23 cellular contexts compared by ENCODE assay signal in the genomic region with DNA sequence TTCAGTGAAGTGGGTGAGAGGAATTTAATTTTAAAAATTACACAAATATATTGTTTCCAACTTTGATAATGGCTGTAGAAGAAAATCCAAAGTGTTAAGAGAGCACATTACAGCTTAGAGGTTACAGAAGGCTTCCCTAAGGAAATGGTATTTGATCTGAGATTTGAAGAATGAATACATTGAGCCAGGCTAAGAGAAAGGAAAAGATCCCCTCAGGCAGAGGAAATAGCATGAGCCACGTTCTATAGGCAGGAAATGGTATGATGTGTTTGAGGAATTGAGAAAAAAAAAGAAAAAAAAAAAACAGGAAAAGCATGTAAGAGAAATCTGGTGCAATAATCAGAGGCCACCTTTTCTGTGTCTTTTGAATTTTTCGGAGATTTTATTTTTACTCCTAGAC. TPM values are rescaled to one million over a fixed set of nuclear protein-coding genes. Genes with fewer than 3 reads are reported as not detected.
DNase-seq lines count a peak whose midpoint lies in the region; ATAC-seq and TF ChIP-seq lines count a peak whose summit lies in the region.
"Had no signal": no experiment of that assay in that cellular context is flagged by ENCODE, and none has a peak within 500 bp of the region (broad histone marks: within the 10 kb centered on the region; RNA-seq: fewer than 3 reads in every experiment).

No MANE protein-coding gene starts in this region.

- no peaks in the 10 kb centered on the region for H3K27me3 ChIP-seq in mesendoderm (ENCODE audit: insufficient read depth, low read length, poor library complexity)
- no peaks in the 10 kb centered on the region for H3K27me3 ChIP-seq in thyroid gland
- H3K27me3 ChIP-seq: BE2C; BLaER1 treated with 17β-estradiol and CSF1 and Interleukin-3, amounts not matched to agents 10 nM and 100 nM had no signal

- no peak overlapping the region for H3K4me2 ChIP-seq in mesendoderm (ENCODE audit: low read length)
- H3K4me2 ChIP-seq: A549 had no signal

- in situ Hi-C loops in SK-MEL-5 (cut with HindIII; ENCODE audit: low pct_unique_long_range_greater_than_20kb, low sequenced_read_pairs), result no loop called here

- H3K56ac ChIP-seq in mesendoderm (ENCODE audit: low read length), result no peak overlapping the region

- no peak for TF ChIP-seq POLR2A in thyroid gland (IDR thresholded peaks at IDR 0.05)

- H3K79me1 ChIP-seq in mesendoderm (ENCODE audit: low read length), result no peaks in the 10 kb centered on the region

- H3K4me1 ChIP-seq in mesendoderm (ENCODE audit: control insufficient read depth, low read depth, low read length) (no peaks in the 10 kb centered on the region), thyroid gland (no peaks in the 10 kb centered on the region)
- H3K4me1 ChIP-seq: A549, BE2C, HAP-1 had no signal

- no peak overlapping the region for H3K4me3 ChIP-seq in mesendoderm (ENCODE audit: low read length)
- no peak overlapping the region for H3K4me3 ChIP-seq in thyroid gland (replicated peaks in 1 of 3)
- H3K4me3 ChIP-seq: A549; BLaER1 treated with 17β-estradiol and CSF1 and Interleukin-3, amounts not matched to agents 10 nM and 100 nM; HAP-1 had no signal

- intact Hi-C loops in thyroid gland (cut with DNase I), result no loop called here

- H3K79me2 ChIP-seq in mesendoderm (ENCODE audit: control insufficient read depth, insufficient read depth, low read length), result no peaks in the 10 kb centered on the region

- no peak for ATAC-seq in GM19023 (IDR thresholded peaks at IDR 0.05; ENCODE audit: unreplicated experiment)
- ATAC-seq: A549 had no signal

- H3K4me3 Mint-ChIP-seq in endothelial cell (ENCODE audit: unreplicated experiment), result no peak overlapping the region
- no peak overlapping the region for H3K4me3 Mint-ChIP-seq in activated naive CD4-positive, alpha-beta T cell treated with anti-CD3 and anti-CD28 coated beads, Interleukin-2, amount 10 ng/mL, durations not matched to agents 7 days and 5 days
- H3K4me3 Mint-ChIP-seq: CD14-positive monocyte; CD4-positive, alpha-beta T cell; CD8-positive, alpha-beta memory T cell; HFFc6 had no signal

- no peak overlapping the region for H2AK5ac ChIP-seq in mesendoderm (ENCODE audit: low read length)

- H3K27me3 Mint-ChIP-seq in endothelial cell (ENCODE audit: unreplicated experiment), result peaks cover 4% of the 10 kb centered on the region
- H3K27me3 Mint-ChIP-seq in activated naive CD4-positive, alpha-beta T cell treated with anti-CD3 and anti-CD28 coated beads, Interleukin-2, amount 10 ng/mL, durations not matched to agents 7 days and 5 days, result no peaks in the 10 kb centered on the region
- H3K27me3 Mint-ChIP-seq: CD8-positive, alpha-beta memory T cell had no signal

- CTCF ChIA-PET in activated naive CD4-positive, alpha-beta T cell treated with anti-CD3 and anti-CD28 coated beads, Interleukin-2, amount 10 ng/mL, durations not matched to agents 7 days and 5 days (lab: Charles Lee), result no interaction called here

- peaks cover 4% of the 10 kb centered on the region for H3K4me1 Mint-ChIP-seq in endothelial cell (ENCODE audit: unreplicated experiment)
- no peaks in the 10 kb centered on the region for H3K4me1 Mint-ChIP-seq in activated naive CD4-positive, alpha-beta T cell treated with anti-CD3 and anti-CD28 coated beads, Interleukin-2, amount 10 ng/mL, durations not matched to agents 7 days and 5 days
- H3K4me1 Mint-ChIP-seq: CD14-positive monocyte; CD8-positive, alpha-beta memory T cell had no signal

- H3K9ac ChIP-seq in mesendoderm (ENCODE audit: low read length), result no peak overlapping the region
- H3K9ac ChIP-seq: BLaER1 treated with 17β-estradiol and CSF1 and Interleukin-3, amounts not matched to agents 10 nM and 100 nM had no signal

- H2BK5ac ChIP-seq in mesendoderm (ENCODE audit: low read length), result no peak overlapping the region

- H2BK120ac ChIP-seq in mesendoderm (ENCODE audit: low read depth, low read length), result no peak overlapping the region

- H3K23ac ChIP-seq in mesendoderm (ENCODE audit: low read length), result no peak overlapping the region

- H3K36me3 Mint-ChIP-seq in endothelial cell (ENCODE audit: low read depth, unreplicated experiment), result peaks cover 2% of the 10 kb centered on the region
- H3K36me3 Mint-ChIP-seq in activated naive CD4-positive, alpha-beta T cell treated with anti-CD3 and anti-CD28 coated beads, Interleukin-2, amount 10 ng/mL, durations not matched to agents 7 days and 5 days, result no peaks in the 10 kb centered on the region
- H3K36me3 Mint-ChIP-seq: CD14-positive monocyte; CD8-positive, alpha-beta memory T cell had no signal

- H3K4ac ChIP-seq in mesendoderm (ENCODE audit: low read depth, low read length), result no peak overlapping the region

- DNase-seq in SK-MEL-5 (ENCODE audit: low read depth, low spot score) (peak; percentile 26), endothelial cell (ENCODE audit: low spot score) (no peak), mesendoderm (peak; percentile 5), thyroid gland (no peak)
- DNase-seq in activated naive CD4-positive, alpha-beta T cell treated with anti-CD3 and anti-CD28 coated beads, Interleukin-2, amount 10 ng/mL, durations not matched to agents 7 days and 5 days, result no peak
- DNase-seq: 8988T; ACHN; AML-193; BE2C; Calu3; CD4-positive, alpha-beta T cell; CD8-positive, alpha-beta memory T cell; DMS53; DMS79 treated with DMSO at 0.1 percent for 48 hours; GF-D8; GOT3; HFFc6 had no signal

- WGBS in mesendoderm (ENCODE audit: extremely low coverage, insufficient coverage, low lambda C conversion rate), result no CpG with 5 or more reads among the region's 2 CpGs
- 68 to 77% methylated on average over 2 of the region's 2 CpGs for WGBS in thyroid gland, 2 donors

- no peak overlapping the region for H3K18ac ChIP-seq in mesendoderm (ENCODE audit: low read length)

- H4K8ac ChIP-seq in mesendoderm (ENCODE audit: low read depth, low read length), result no peak overlapping the region

- TF ChIP-seq CTCF in endothelial cell (IDR thresholded peaks at IDR 0.05; ENCODE audit: unreplicated experiment) (no peak), thyroid gland (IDR thresholded peaks at IDR 0.05) (no peak)

- no peaks in the 10 kb centered on the region for H3K36me3 ChIP-seq in mesendoderm (ENCODE audit: control insufficient read depth, insufficient read depth, low read length)
- no peaks in the 10 kb centered on the region for H3K36me3 ChIP-seq in thyroid gland
- H3K36me3 ChIP-seq: BE2C; BLaER1 treated with 17β-estradiol and CSF1 and Interleukin-3, amounts not matched to agents 10 nM and 100 nM; HAP-1 had no signal

- H3K27ac Mint-ChIP-seq in endothelial cell (ENCODE audit: unreplicated experiment), result peak overlapping the region; percentile 48
- H3K27ac Mint-ChIP-seq in activated naive CD4-positive, alpha-beta T cell treated with anti-CD3 and anti-CD28 coated beads, Interleukin-2, amount 10 ng/mL, durations not matched to agents 7 days and 5 days, result no peak overlapping the region
- H3K27ac Mint-ChIP-seq: CD4-positive, alpha-beta T cell; CD8-positive, alpha-beta memory T cell; HFFc6 had no signal

- peaks cover 4% of the 10 kb centered on the region for H3K9me3 Mint-ChIP-seq in endothelial cell (ENCODE audit: unreplicated experiment)
- peaks cover 3% of the 10 kb centered on the region for H3K9me3 Mint-ChIP-seq in activated naive CD4-positive, alpha-beta T cell treated with anti-CD3 and anti-CD28 coated beads, Interleukin-2, amount 10 ng/mL, durations not matched to agents 7 days and 5 days

- no peaks in the 10 kb centered on the region for H3K9me3 ChIP-seq in thyroid gland
- H3K9me3 ChIP-seq: A549, BE2C, HAP-1 had no signal

- H4K5ac ChIP-seq in mesendoderm (ENCODE audit: low read length), result no peak overlapping the region

- no peak overlapping the region for H3K27ac ChIP-seq in mesendoderm (ENCODE audit: low read depth, low read length)
- no peak overlapping the region for H3K27ac ChIP-seq in thyroid gland
- H3K27ac ChIP-seq: A549; BLaER1 treated with 17β-estradiol and CSF1 and Interleukin-3, amounts not matched to agents 10 nM and 100 nM had no signal

- no peak overlapping the region for H2BK15ac ChIP-seq in mesendoderm (replicated peaks; ENCODE audit: low read depth)

RNA-seq across cellular contexts. Expression of a gene that starts 48.6 kb away (rescaled TPM):
- not detected in 2 replicates for total RNA-seq in SK-MEL-5 (2014; rRNA removed; shearing (Covaris generic))
- 0.04 and 0.32 TPM in 2 replicates for polyA plus RNA-seq in SK-MEL-5 (2015; cell fraction: cytosol; rRNA removed)
- 0.04 and 0.74 TPM in 2 replicates for polyA plus RNA-seq in SK-MEL-5 (2015; cell fraction: nucleus; rRNA removed)
- total RNA-seq in endothelial cell (ENCODE audit: unreplicated experiment) (0.08 TPM), thyroid gland (10 to 100 TPM in 1 of 4 donors, 1 to 10 TPM in 3; 1.1 to 10.6 (median 7.5) TPM)
- 0.27 TPM for polyA plus RNA-seq in mesendoderm (2013, experiment 1 of 2)
- polyA plus RNA-seq in mesendoderm (2013, experiment 2 of 2), result 0.38 TPM
- total RNA-seq: CD4-positive, alpha-beta T cell; CD8-positive, alpha-beta memory T cell; G401; HFFc6 had no signal
- polyA plus RNA-seq: CD14-positive monocyte; CD8-positive, alpha-beta memory T cell had no signal

Comparison
In these comparisons a context has a peak if more than half of its experiments do, and no peak if none do; other contexts are left out.
1. DNase-seq: peak in SK-MEL-5 (single experiment) and mesendoderm (single experiment); none in endothelial cell (single experiment), thyroid gland (0 of 2) and activated naive CD4-positive, alpha-beta T cell treated with anti-CD3 and anti-CD28 coated beads, Interleukin-2, amount 10 ng/mL, durations not matched to agents 7 days and 5 days (single experiment).